1 cellular context compared by ENCODE assay signal in the genomic region with DNA sequence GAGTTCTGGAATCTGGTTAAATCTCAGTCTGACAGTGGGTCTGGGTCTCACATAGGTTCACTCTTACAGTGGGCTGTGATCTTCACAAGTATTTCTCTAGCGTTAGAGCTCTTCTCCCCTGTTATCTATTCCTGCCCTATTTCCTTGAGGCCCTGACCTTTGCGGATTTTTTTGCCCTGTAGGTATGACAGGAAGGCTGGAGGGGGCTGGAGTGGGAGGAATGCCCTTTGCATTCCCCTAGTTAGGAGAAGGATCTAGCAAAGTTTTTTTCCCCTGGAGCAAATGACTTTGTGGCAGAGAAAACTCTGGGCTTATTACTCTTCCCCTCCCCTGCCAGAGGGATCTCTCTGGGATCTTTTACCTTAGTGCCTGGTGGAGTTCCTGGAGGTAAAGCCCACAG.
TF ChIP-seq lines count a peak whose summit lies in the region.

No MANE protein-coding gene starts in this region.

TF ChIP-seq in H1, 55 proteins besides CTCF, POLR2A, EP300 and RAD21:
- TF ChIP-seq TBP (IDR thresholded peaks at IDR 0.05; ENCODE audit: low read depth, low read length) = no peak
